Comparison of ENCODE assay signal across 7 cellular contexts in genomic region chr6:125792172-125792571, GRCh38. TPM values are rescaled to one million over a fixed set of nuclear protein-coding genes. Genes with fewer than 3 reads are reported as not detected.
DNase-seq lines count a peak whose midpoint lies in the region; ATAC-seq and TF ChIP-seq lines count a peak whose summit lies in the region.

No MANE protein-coding gene starts in this region.

- H2AFZ ChIP-seq in OCI-LY3 (ENCODE audit: low read depth, low read length) = no peak overlapping the region

- peak overlapping the region; percentile 75 for H3K4me2 ChIP-seq in OCI-LY3 (ENCODE audit: low read length)

- H3K9ac ChIP-seq in OCI-LY3 (ENCODE audit: low read length) = peak overlapping the region; percentile 85

- peaks cover 11% of the 10 kb centered on the region for H3K36me3 Mint-ChIP-seq in effector memory CD8-positive, alpha-beta T cell (ENCODE audit: insufficient read depth)

- peaks cover 3% of the 10 kb centered on the region for H3K36me3 ChIP-seq in OCI-LY3 (replicated peaks; ENCODE audit: low read depth, low read length)

- peak overlapping the region; percentile 83 to 87 for H3K4me3 Mint-ChIP-seq in effector memory CD8-positive, alpha-beta T cell

- H3K4me1 Mint-ChIP-seq in effector memory CD8-positive, alpha-beta T cell (ENCODE audit: low read depth in 2 of 2) = peaks cover 38 to 46% of the 10 kb centered on the region in 2 donors

- H3K4me1 ChIP-seq in OCI-LY3 (ENCODE audit: low read length) = peaks cover 58% of the 10 kb centered on the region

- no peaks in the 10 kb centered on the region for H3K27me3 Mint-ChIP-seq in effector memory CD8-positive, alpha-beta T cell

- no peaks in the 10 kb centered on the region for H3K9me3 ChIP-seq in OCI-LY3 (ENCODE audit: insufficient read depth, low read length)

- ATAC-seq in effector memory CD8-positive, alpha-beta T cell (replicated peaks) = no peak
- ATAC-seq in left colon = no peak

- no peaks in the 10 kb centered on the region for H3K9me3 Mint-ChIP-seq in effector memory CD8-positive, alpha-beta T cell

- TF ChIP-seq CTCF in OCI-LY3 (IDR thresholded peaks at IDR 0.05; ENCODE audit: low read depth, low read length) = no peak
- TF ChIP-seq CTCF in retinal pigment epithelial cell (conservative IDR thresholded peaks at IDR 0.05; ENCODE audit: low read depth, low read length) = no peak

- no peaks in the 10 kb centered on the region for H3K27me3 ChIP-seq in OCI-LY3 (ENCODE audit: low read depth, low read length)

- H3K27ac Mint-ChIP-seq in effector memory CD8-positive, alpha-beta T cell = peak overlapping the region in 1 of 2 donors; percentile 97

- H3K27ac ChIP-seq in OCI-LY3 (ENCODE audit: low read length) = peak overlapping the region; percentile 13; the same call in 1 of the 2 replicates

- peaks cover 6% of the 10 kb centered on the region; the same call in 1 of the 2 replicates for H4K20me1 ChIP-seq in OCI-LY3 (ENCODE audit: insufficient read depth, low read length)

- intact Hi-C loops in posterior cingulate gyrus (cut with DNase I) (loop anchor here (5.0 kb wide), 2 partner anchors 50 to 65 kb away; no protein-coding TSS in a partner anchor), left colon (cut with DNase I, micrococcal nuclease) (no loop called here)

- H3K4me3 ChIP-seq in GM08714 (ENCODE audit: low read length) (peak overlapping the region; percentile 100; the same call in 1 of the 2 replicates), OCI-LY3 (ENCODE audit: low read length) (peak overlapping the region; percentile 96), retinal pigment epithelial cell (ENCODE audit: low read length) (peak overlapping the region; percentile 86)

- DNase-seq in effector memory CD8-positive, alpha-beta T cell = no peak
- DNase-seq in retinal pigment epithelial cell (ENCODE audit: low read depth) (no peak), posterior cingulate gyrus (no peak), left colon (no peak), medulla oblongata (ENCODE audit: extremely low spot score) (no peak)

- H3K79me2 ChIP-seq in OCI-LY3 (ENCODE audit: low read length) = peaks cover 63% of the 10 kb centered on the region

RNA-seq across cellular contexts. Expression of gene NCOA7, which starts 1.4 kb away (rescaled TPM):
- 10 to 100 TPM; 25.6 to 39.2 TPM for total RNA-seq in left colon

RNA-seq across cellular contexts. Expression of gene HEY2, which starts 42.7 kb away (rescaled TPM):
- 1 to 10 TPM in 1 of 2 donors, under 1 TPM in 1; 0.76 to 1.3 TPM for total RNA-seq in left colon
